Comparison of ENCODE assay signal across 9 cellular contexts in the genomic region with DNA sequence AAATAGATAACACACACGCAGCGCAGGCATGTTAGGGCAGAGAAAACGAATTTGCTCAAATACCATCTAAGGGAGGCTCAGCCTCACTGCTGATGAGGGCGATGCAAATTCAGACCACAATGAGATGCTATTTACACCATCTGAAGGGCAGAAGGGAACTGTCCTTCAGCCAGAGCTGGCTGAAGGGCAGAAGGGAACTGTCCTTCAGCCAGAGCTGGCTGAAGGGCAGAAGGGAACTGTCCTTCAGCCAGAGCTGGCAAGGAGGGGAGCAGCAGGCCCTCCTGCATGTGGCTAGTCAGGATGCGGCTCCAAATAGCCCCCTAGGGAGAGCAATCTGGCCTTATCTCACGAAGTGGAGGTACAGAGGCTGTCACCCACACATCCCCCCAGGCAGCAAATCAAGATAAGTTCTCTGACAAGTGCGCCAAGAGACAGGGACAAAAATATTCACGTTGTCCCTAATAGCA. TPM values are rescaled to one million over a fixed set of nuclear protein-coding genes. Genes with fewer than 3 reads are reported as not detected.
DNase-seq lines count a peak whose midpoint lies in the region; ATAC-seq, FAIRE-seq and TF ChIP-seq lines count a peak whose summit lies in the region.
"Had no signal": no experiment of that assay in that cellular context is flagged by ENCODE, and none has a peak within 500 bp of the region (broad histone marks: within the 10 kb centered on the region; RNA-seq: fewer than 3 reads in every experiment).

No MANE protein-coding gene starts in this region.

- WGBS in HepG2 (ENCODE audit: low lambda C conversion rate): 45% methylated on average over 7 of the region's 8 CpGs

- BruUV-seq in HepG2 (replicated peaks; lab: Mats Ljungman, UMichigan): no TSS peak

- H3K9ac ChIP-seq in HepG2 (ENCODE audit: insufficient read depth, low read depth, low read length): no peak overlapping the region

- H3K27me3 Mint-ChIP-seq in activated T-helper 17 cell treated with anti-CD3 and anti-CD28 coated beads, Interleukin-2, amount 50 U/mL, for 72 hours: no peaks in the 10 kb centered on the region

- no peak overlapping the region for H2AFZ ChIP-seq in HepG2 (ENCODE audit: low read length)

- H3K36me3 Mint-ChIP-seq in activated T-helper 17 cell treated with anti-CD3 and anti-CD28 coated beads, Interleukin-2, amount 50 U/mL, for 72 hours (ENCODE audit: low read depth): no peaks in the 10 kb centered on the region

- H3K9me3 ChIP-seq in HepG2 (ENCODE audit: low read length): no peaks in the 10 kb centered on the region
- no peaks in the 10 kb centered on the region for H3K9me3 ChIP-seq in vagina

- ATAC-seq in Right ventricle myocardium inferior: peak; percentile 89
- ATAC-seq in HG03139 (IDR thresholded peaks at IDR 0.05; ENCODE audit: unreplicated experiment): peak; percentile 62
- ATAC-seq in activated T-helper 17 cell treated with anti-CD3 and anti-CD28 coated beads, Interleukin-2, amount 50 U/mL, for 72 hours (replicated peaks): no peak
- ATAC-seq in HepG2: peak; percentile 58

- no peak overlapping the region for H3K27ac ChIP-seq in HepG2 (ENCODE audit: extremely low read length, insufficient read depth, low read length)
- peak overlapping the region; percentile 87 for H3K27ac ChIP-seq in vagina

- no peaks in the 10 kb centered on the region for H3K9me3 Mint-ChIP-seq in activated T-helper 17 cell treated with anti-CD3 and anti-CD28 coated beads, Interleukin-2, amount 50 U/mL, for 72 hours

- H3K4me1 ChIP-seq in HepG2 (ENCODE audit: insufficient read depth, low read length): peaks cover 52% of the 10 kb centered on the region
- H3K4me1 ChIP-seq in vagina: peaks cover 28% of the 10 kb centered on the region

- H4K20me1 ChIP-seq in HepG2 (ENCODE audit: insufficient read depth, low read length): no peaks in the 10 kb centered on the region

- intact Hi-C loops in Right ventricle myocardium inferior (cut with DNase I): no loop called here
- intact Hi-C loops in cardiac septum (cut with DNase I): loop anchor here (2.0 kb wide), 1 partner anchor 26 kb away; no protein-coding TSS in a partner anchor
- intact Hi-C loops in HepG2 (cut with micrococcal nuclease; ENCODE audit: unreplicated experiment): no loop called here
- intact Hi-C loops in vagina (cut with DNase I): no loop called here

- H3K27me3 ChIP-seq in HepG2 (ENCODE audit: control insufficient read depth in 1 of 2, insufficient read depth in 2 of 2, low read length in 2 of 2) (peaks cover 0 to 12% of the 10 kb centered on the region in 2 experiments; a peak in 1 of 5 replicates), vagina (no peaks in the 10 kb centered on the region)

- DNase-seq in Right ventricle myocardium inferior (ENCODE audit: missing footprints) (no peak), cardiac septum (ENCODE audit: low spot score) (no peak), HepG2 (ENCODE audit: low spot score) (no peak), vagina (ENCODE audit: extremely low spot score in 2 of 2) (no peak), ecto neural progenitor cell (ENCODE audit: low spot score) (no peak), LoVo (ENCODE audit: low spot score) (no peak)

- in situ Hi-C loops in HepG2 (cut with HindIII; ENCODE audit: extremely low pct_ligation_motif_present, low pct_unique_long_range_greater_than_20kb): no loop called here

- H3K36me3 ChIP-seq in HepG2 (replicated peaks in 1 of 2; ENCODE audit: control insufficient read depth in 1 of 2, insufficient read depth in 2 of 2, low read length in 2 of 2): no peaks in the 10 kb centered on the region
- no peaks in the 10 kb centered on the region for H3K36me3 ChIP-seq in vagina

- H3K4me3 ChIP-seq in HepG2 (replicated peaks in 1 of 3; ENCODE audit: insufficient read depth in 1 of 3, low read depth in 2 of 3, low read length in 3 of 3): peak overlapping the region in 2 of 3 experiments; percentile 37 to 59; a peak in 5 of 6 replicates
- H3K4me3 ChIP-seq in vagina: peak overlapping the region; percentile 54 to 57

- no peak for TF ChIP-seq RAD21 in HepG2 (CRISPR knock-in tag; IDR thresholded peaks at IDR 0.05)

- peaks cover 5% of the 10 kb centered on the region for H3K4me1 Mint-ChIP-seq in activated T-helper 17 cell treated with anti-CD3 and anti-CD28 coated beads, Interleukin-2, amount 50 U/mL, for 72 hours

- TF ChIP-seq EP300 in HepG2 (IDR thresholded peaks at IDR 0.05; ENCODE audit: low read depth in 2 of 2, low read length in 2 of 2) (no peak), HepG2 (CRISPR knock-in tag; IDR thresholded peaks at IDR 0.05; ENCODE audit: borderline replicate concordance) (no peak)

- peak overlapping the region; percentile 89 for H3K27ac Mint-ChIP-seq in activated T-helper 17 cell treated with anti-CD3 and anti-CD28 coated beads, Interleukin-2, amount 50 U/mL, for 72 hours

- TF ChIP-seq POLR2A in HepG2 (IDR thresholded peaks at IDR 0.05; ENCODE audit: insufficient read depth in 1 of 2, low read depth in 2 of 2, low read length in 2 of 2) (no peak), vagina (IDR thresholded peaks at IDR 0.05) (no peak)

- FAIRE-seq in HepG2 (lab: Jason Lieb, UNC): no peak
- FAIRE-seq: bronchial epithelial cell had no signal

- peak overlapping the region; percentile 88 for H3K4me3 Mint-ChIP-seq in activated T-helper 17 cell treated with anti-CD3 and anti-CD28 coated beads, Interleukin-2, amount 50 U/mL, for 72 hours

- CTCF ChIA-PET in HepG2 (lab: Yijun Ruan, JAX; ENCODE audit: low intra/inter-chr PET ratio, low total read pairs): no interaction called here

- no peaks in the 10 kb centered on the region for H3K79me2 ChIP-seq in HepG2 (ENCODE audit: insufficient read depth, low read length)

- no peak for TF ChIP-seq CTCF in HepG2 (CRISPR knock-in tag; IDR thresholded peaks at IDR 0.05)
- TF ChIP-seq CTCF in vagina (IDR thresholded peaks at IDR 0.05): no peak

- peak overlapping the region; percentile 80 for H3K4me2 ChIP-seq in HepG2 (ENCODE audit: low read depth, low read length)

- POLR2A ChIA-PET in HepG2 (lab: Yijun Ruan, JAX): interaction anchor here (1.8 kb wide), 1 partner anchor 26 kb away, joined by 5 read pairs; a partner anchor contains a TSS

RNA-seq across cellular contexts. Expression of a gene that starts 7.5 kb away (rescaled TPM):
- total RNA-seq in Right ventricle myocardium inferior (35.0 TPM), cardiac septum (72.2 TPM), HepG2 (2016; rRNA removed; fragmentation: Illumina TruSeq; extraction: Trizol) (7.2 and 15.3 TPM in 2 replicates), vagina (53.5 TPM)
- 10 to 100 TPM; 16.1 to 17.5 TPM for total RNA-seq in activated T-helper 17 cell treated with anti-CD3 and anti-CD28 coated beads, Interleukin-2, amount 50 U/mL, for 72 hours
- total RNA-seq in HepG2 (2016; cell fraction: cytosol; rRNA removed; fragmentation: Illumina TruSeq; extraction: Trizol; ENCODE audit: low read depth): 5.8 and 6.7 TPM in 2 replicates
- total RNA-seq in HepG2 (2016; cell fraction: insoluble cytoplasmic fraction; rRNA removed; fragmentation: Illumina TruSeq; extraction: Trizol): 5.9 and 15.1 TPM in 2 replicates
- 12.4 and 12.8 TPM in 2 replicates for total RNA-seq in HepG2 (2016; cell fraction: membrane; rRNA removed; fragmentation: Illumina TruSeq; extraction: Trizol)
- 13.7 and 15.1 TPM in 2 replicates for total RNA-seq in HepG2 (2016; cell fraction: nucleus; rRNA removed; fragmentation: Illumina TruSeq; extraction: Trizol)
- 30.5 and 40.7 TPM in 2 replicates for polyA plus RNA-seq in HepG2 (2011; rRNA removed)
- 23.0 and 34.8 TPM in 2 replicates for polyA plus RNA-seq in HepG2 (2011; cell fraction: cytosol; rRNA removed)
- 143 and 176 TPM in 2 replicates for polyA plus RNA-seq in HepG2 (2011; cell fraction: nucleus; rRNA removed)
- 13.2 and 20.5 TPM in 2 replicates for polyA plus RNA-seq in HepG2 (2012)
- polyA plus RNA-seq in HepG2 (2016; cell fraction: cytosol; fragmentation: Illumina TruSeq; extraction: Trizol; ENCODE audit: low read depth): 9.4 and 9.7 TPM in 2 replicates
- polyA plus RNA-seq in HepG2 (2016; cell fraction: insoluble cytoplasmic fraction; fragmentation: Illumina TruSeq; extraction: Trizol; ENCODE audit: low read depth): 6.9 and 7.7 TPM in 2 replicates
- 11.6 and 15.3 TPM in 2 replicates for polyA plus RNA-seq in HepG2 (2016; cell fraction: membrane; fragmentation: Illumina TruSeq; extraction: Trizol; ENCODE audit: low read depth)
- 31.2 and 34.6 TPM in 2 replicates for polyA plus RNA-seq in HepG2 (2016; cell fraction: nucleus; fragmentation: Illumina TruSeq; extraction: Trizol; ENCODE audit: insufficient read depth, low read depth)
- 14.8 and 27.8 TPM in 2 replicates for polyA minus RNA-seq in HepG2 (2011; rRNA and poly(A)+ RNA removed; ENCODE audit: low replicate concordance)
- polyA minus RNA-seq in HepG2 (2011; cell fraction: cytosol; rRNA and poly(A)+ RNA removed): 8.2 and 8.5 TPM in 2 replicates
- 15.2 and 17.7 TPM in 2 replicates for polyA minus RNA-seq in HepG2 (2011; cell fraction: nucleus; rRNA and poly(A)+ RNA removed)

RNA-seq across cellular contexts. Expression of a gene that starts 22.5 kb away (rescaled TPM):
- total RNA-seq in Right ventricle myocardium inferior (14.6 TPM), cardiac septum (12.0 TPM), HepG2 (2016; rRNA removed; fragmentation: Illumina TruSeq; extraction: Trizol) (not detected in 2 replicates), vagina (15.5 TPM)
- under 1 TPM in 1 of 2 donors, not detected in 1; 0.21 TPM for total RNA-seq in activated T-helper 17 cell treated with anti-CD3 and anti-CD28 coated beads, Interleukin-2, amount 50 U/mL, for 72 hours
- total RNA-seq in HepG2 (2016; cell fraction: cytosol; rRNA removed; fragmentation: Illumina TruSeq; extraction: Trizol; ENCODE audit: low read depth): not detected in 2 replicates
- not detected in 2 replicates for total RNA-seq in HepG2 (2016; cell fraction: insoluble cytoplasmic fraction; rRNA removed; fragmentation: Illumina TruSeq; extraction: Trizol)
- not detected in 2 replicates for total RNA-seq in HepG2 (2016; cell fraction: membrane; rRNA removed; fragmentation: Illumina TruSeq; extraction: Trizol)
- not detected in 2 replicates for total RNA-seq in HepG2 (2016; cell fraction: nucleus; rRNA removed; fragmentation: Illumina TruSeq; extraction: Trizol)
- not detected in 2 replicates for polyA plus RNA-seq in HepG2 (2011; rRNA removed)
- polyA plus RNA-seq in HepG2 (2011; cell fraction: cytosol; rRNA removed): not detected in 2 replicates
- polyA plus RNA-seq in HepG2 (2011; cell fraction: nucleus; rRNA removed): not detected in 2 replicates
- not detected in 2 replicates for polyA plus RNA-seq in HepG2 (2012)
- polyA plus RNA-seq in HepG2 (2016; cell fraction: cytosol; fragmentation: Illumina TruSeq; extraction: Trizol; ENCODE audit: low read depth): not detected in 2 replicates
- not detected in 2 replicates for polyA plus RNA-seq in HepG2 (2016; cell fraction: insoluble cytoplasmic fraction; fragmentation: Illumina TruSeq; extraction: Trizol; ENCODE audit: low read depth)
- polyA plus RNA-seq in HepG2 (2016; cell fraction: membrane; fragmentation: Illumina TruSeq; extraction: Trizol; ENCODE audit: low read depth): not detected in 2 replicates
- polyA plus RNA-seq in HepG2 (2016; cell fraction: nucleus; fragmentation: Illumina TruSeq; extraction: Trizol; ENCODE audit: insufficient read depth, low read depth): not detected in 2 replicates
- polyA minus RNA-seq in HepG2 (2011; rRNA and poly(A)+ RNA removed; ENCODE audit: low replicate concordance): 0.61 and 0.70 TPM in 2 replicates
- not detected in 2 replicates for polyA minus RNA-seq in HepG2 (2011; cell fraction: cytosol; rRNA and poly(A)+ RNA removed)
- polyA minus RNA-seq in HepG2 (2011; cell fraction: nucleus; rRNA and poly(A)+ RNA removed): not detected in 2 replicates
- total RNA-seq: bronchial epithelial cell had no signal

RNA-seq across cellular contexts. Expression of a gene that starts 25.4 kb away (rescaled TPM):
- total RNA-seq in Right ventricle myocardium inferior (160 TPM), cardiac septum (132 TPM), HepG2 (2016; rRNA removed; fragmentation: Illumina TruSeq; extraction: Trizol) (214 and 279 TPM in 2 replicates), vagina (89.6 TPM)
- total RNA-seq in activated T-helper 17 cell treated with anti-CD3 and anti-CD28 coated beads, Interleukin-2, amount 50 U/mL, for 72 hours: 100 to 1,000 TPM; 109 to 174 TPM
- total RNA-seq in HepG2 (2016; cell fraction: cytosol; rRNA removed; fragmentation: Illumina TruSeq; extraction: Trizol; ENCODE audit: low read depth): 50.9 and 53.3 TPM in 2 replicates
- 219 and 288 TPM in 2 replicates for total RNA-seq in HepG2 (2016; cell fraction: insoluble cytoplasmic fraction; rRNA removed; fragmentation: Illumina TruSeq; extraction: Trizol)
- 67.5 and 75.1 TPM in 2 replicates for total RNA-seq in HepG2 (2016; cell fraction: membrane; rRNA removed; fragmentation: Illumina TruSeq; extraction: Trizol)
- 86.3 and 92.9 TPM in 2 replicates for total RNA-seq in HepG2 (2016; cell fraction: nucleus; rRNA removed; fragmentation: Illumina TruSeq; extraction: Trizol)
- polyA plus RNA-seq in HepG2 (2011; rRNA removed): 66.7 and 75.8 TPM in 2 replicates
- polyA plus RNA-seq in HepG2 (2011; cell fraction: cytosol; rRNA removed): 95.2 and 102 TPM in 2 replicates
- 41.7 and 44.9 TPM in 2 replicates for polyA plus RNA-seq in HepG2 (2011; cell fraction: nucleus; rRNA removed)
- polyA plus RNA-seq in HepG2 (2012): 71.8 and 98.0 TPM in 2 replicates
- 52.7 and 54.7 TPM in 2 replicates for polyA plus RNA-seq in HepG2 (2016; cell fraction: cytosol; fragmentation: Illumina TruSeq; extraction: Trizol; ENCODE audit: low read depth)
- 298 and 314 TPM in 2 replicates for polyA plus RNA-seq in HepG2 (2016; cell fraction: insoluble cytoplasmic fraction; fragmentation: Illumina TruSeq; extraction: Trizol; ENCODE audit: low read depth)
- 58.7 and 63.6 TPM in 2 replicates for polyA plus RNA-seq in HepG2 (2016; cell fraction: membrane; fragmentation: Illumina TruSeq; extraction: Trizol; ENCODE audit: low read depth)
- 117 and 127 TPM in 2 replicates for polyA plus RNA-seq in HepG2 (2016; cell fraction: nucleus; fragmentation: Illumina TruSeq; extraction: Trizol; ENCODE audit: insufficient read depth, low read depth)
- 52.6 and 310 TPM in 2 replicates for polyA minus RNA-seq in HepG2 (2011; rRNA and poly(A)+ RNA removed; ENCODE audit: low replicate concordance)
- polyA minus RNA-seq in HepG2 (2011; cell fraction: cytosol; rRNA and poly(A)+ RNA removed): 39.1 and 44.3 TPM in 2 replicates
- polyA minus RNA-seq in HepG2 (2011; cell fraction: nucleus; rRNA and poly(A)+ RNA removed): 51.1 and 58.3 TPM in 2 replicates

RNA-seq across cellular contexts. Expression of a gene that starts 48.1 kb away (rescaled TPM):
- total RNA-seq in Right ventricle myocardium inferior (7.0 TPM), cardiac septum (3.7 TPM), HepG2 (2016; rRNA removed; fragmentation: Illumina TruSeq; extraction: Trizol) (0.60 and 1.2 TPM in 2 replicates), vagina (not detected)
- 1 to 10 TPM; 1.1 to 1.7 TPM for total RNA-seq in activated T-helper 17 cell treated with anti-CD3 and anti-CD28 coated beads, Interleukin-2, amount 50 U/mL, for 72 hours
- 0.91 and 1.4 TPM in 2 replicates for total RNA-seq in HepG2 (2016; cell fraction: cytosol; rRNA removed; fragmentation: Illumina TruSeq; extraction: Trizol; ENCODE audit: low read depth)
- total RNA-seq in HepG2 (2016; cell fraction: insoluble cytoplasmic fraction; rRNA removed; fragmentation: Illumina TruSeq; extraction: Trizol): 1.0 and 1.7 TPM in 2 replicates
- total RNA-seq in HepG2 (2016; cell fraction: membrane; rRNA removed; fragmentation: Illumina TruSeq; extraction: Trizol): 1.2 and 1.4 TPM in 2 replicates
- total RNA-seq in HepG2 (2016; cell fraction: nucleus; rRNA removed; fragmentation: Illumina TruSeq; extraction: Trizol): 0.72 and 1.2 TPM in 2 replicates
- 0.15 and 0.40 TPM in 2 replicates for polyA plus RNA-seq in HepG2 (2011; rRNA removed)
- polyA plus RNA-seq in HepG2 (2011; cell fraction: cytosol; rRNA removed): 0.13 and 0.14 TPM in 2 replicates
- 0.77 and 1.1 TPM in 2 replicates for polyA plus RNA-seq in HepG2 (2011; cell fraction: nucleus; rRNA removed)
- 0.79 and 0.80 TPM in 2 replicates for polyA plus RNA-seq in HepG2 (2012)
- polyA plus RNA-seq in HepG2 (2016; cell fraction: cytosol; fragmentation: Illumina TruSeq; extraction: Trizol; ENCODE audit: low read depth): 0.51 and 1.2 TPM in 2 replicates
- 0.83 and 0.93 TPM in 2 replicates for polyA plus RNA-seq in HepG2 (2016; cell fraction: insoluble cytoplasmic fraction; fragmentation: Illumina TruSeq; extraction: Trizol; ENCODE audit: low read depth)
- 0.44 TPM in 1 of 2 replicates, not detected in the other for polyA plus RNA-seq in HepG2 (2016; cell fraction: membrane; fragmentation: Illumina TruSeq; extraction: Trizol; ENCODE audit: low read depth)
- polyA plus RNA-seq in HepG2 (2016; cell fraction: nucleus; fragmentation: Illumina TruSeq; extraction: Trizol; ENCODE audit: insufficient read depth, low read depth): 2.3 and 3.6 TPM in 2 replicates
- 0.16 and 0.64 TPM in 2 replicates for polyA minus RNA-seq in HepG2 (2011; rRNA and poly(A)+ RNA removed; ENCODE audit: low replicate concordance)
- not detected in 2 replicates for polyA minus RNA-seq in HepG2 (2011; cell fraction: cytosol; rRNA and poly(A)+ RNA removed)
- 0.75 and 1.2 TPM in 2 replicates for polyA minus RNA-seq in HepG2 (2011; cell fraction: nucleus; rRNA and poly(A)+ RNA removed)

RNA-seq across cellular contexts. Expression of a gene that starts 48.3 kb away (rescaled TPM):
- 2,397 TPM for total RNA-seq in Right ventricle myocardium inferior
- 1,860 TPM for total RNA-seq in cardiac septum
- not detected for total RNA-seq in activated T-helper 17 cell treated with anti-CD3 and anti-CD28 coated beads, Interleukin-2, amount 50 U/mL, for 72 hours
- not detected in 2 replicates for total RNA-seq in HepG2 (2016; rRNA removed; fragmentation: Illumina TruSeq; extraction: Trizol)
- total RNA-seq in HepG2 (2016; cell fraction: cytosol; rRNA removed; fragmentation: Illumina TruSeq; extraction: Trizol; ENCODE audit: low read depth): not detected in 2 replicates
- not detected in 2 replicates for total RNA-seq in HepG2 (2016; cell fraction: insoluble cytoplasmic fraction; rRNA removed; fragmentation: Illumina TruSeq; extraction: Trizol)
- total RNA-seq in HepG2 (2016; cell fraction: membrane; rRNA removed; fragmentation: Illumina TruSeq; extraction: Trizol): not detected in 2 replicates
- total RNA-seq in HepG2 (2016; cell fraction: nucleus; rRNA removed; fragmentation: Illumina TruSeq; extraction: Trizol): not detected in 2 replicates
- polyA plus RNA-seq in HepG2 (2011; rRNA removed): 0.01 TPM in 1 of 2 replicates, not detected in the other
- not detected in 2 replicates for polyA plus RNA-seq in HepG2 (2011; cell fraction: cytosol; rRNA removed)
- not detected in 2 replicates for polyA plus RNA-seq in HepG2 (2011; cell fraction: nucleus; rRNA removed)
- not detected in 2 replicates for polyA plus RNA-seq in HepG2 (2012)
- not detected in 2 replicates for polyA plus RNA-seq in HepG2 (2016; cell fraction: cytosol; fragmentation: Illumina TruSeq; extraction: Trizol; ENCODE audit: low read depth)
- not detected in 2 replicates for polyA plus RNA-seq in HepG2 (2016; cell fraction: insoluble cytoplasmic fraction; fragmentation: Illumina TruSeq; extraction: Trizol; ENCODE audit: low read depth)
- not detected in 2 replicates for polyA plus RNA-seq in HepG2 (2016; cell fraction: membrane; fragmentation: Illumina TruSeq; extraction: Trizol; ENCODE audit: low read depth)
- polyA plus RNA-seq in HepG2 (2016; cell fraction: nucleus; fragmentation: Illumina TruSeq; extraction: Trizol; ENCODE audit: insufficient read depth, low read depth): not detected in 2 replicates
- not detected in 2 replicates for polyA minus RNA-seq in HepG2 (2011; rRNA and poly(A)+ RNA removed; ENCODE audit: low replicate concordance)
- not detected in 2 replicates for polyA minus RNA-seq in HepG2 (2011; cell fraction: cytosol; rRNA and poly(A)+ RNA removed)
- polyA minus RNA-seq in HepG2 (2011; cell fraction: nucleus; rRNA and poly(A)+ RNA removed): not detected in 2 replicates
- not detected for total RNA-seq in vagina

Comparison
In these comparisons a context has a peak if more than half of its experiments do, and no peak if none do; other contexts are left out.
1. RNA of a gene that starts 22.5 kb away (total RNA-seq): 15.5 TPM in vagina (single experiment), 14.6 TPM in Right ventricle myocardium inferior (single experiment) and 12.0 TPM in cardiac septum (single experiment); 0.21 TPM in activated T-helper 17 cell treated with anti-CD3 and anti-CD28 coated beads, Interleukin-2, amount 50 U/mL, for 72 hours and not detected in HepG2; every median in the first group is over 10 times any median in the second.